Comparison of ENCODE assay signal across 8 cellular contexts in the genomic region with DNA sequence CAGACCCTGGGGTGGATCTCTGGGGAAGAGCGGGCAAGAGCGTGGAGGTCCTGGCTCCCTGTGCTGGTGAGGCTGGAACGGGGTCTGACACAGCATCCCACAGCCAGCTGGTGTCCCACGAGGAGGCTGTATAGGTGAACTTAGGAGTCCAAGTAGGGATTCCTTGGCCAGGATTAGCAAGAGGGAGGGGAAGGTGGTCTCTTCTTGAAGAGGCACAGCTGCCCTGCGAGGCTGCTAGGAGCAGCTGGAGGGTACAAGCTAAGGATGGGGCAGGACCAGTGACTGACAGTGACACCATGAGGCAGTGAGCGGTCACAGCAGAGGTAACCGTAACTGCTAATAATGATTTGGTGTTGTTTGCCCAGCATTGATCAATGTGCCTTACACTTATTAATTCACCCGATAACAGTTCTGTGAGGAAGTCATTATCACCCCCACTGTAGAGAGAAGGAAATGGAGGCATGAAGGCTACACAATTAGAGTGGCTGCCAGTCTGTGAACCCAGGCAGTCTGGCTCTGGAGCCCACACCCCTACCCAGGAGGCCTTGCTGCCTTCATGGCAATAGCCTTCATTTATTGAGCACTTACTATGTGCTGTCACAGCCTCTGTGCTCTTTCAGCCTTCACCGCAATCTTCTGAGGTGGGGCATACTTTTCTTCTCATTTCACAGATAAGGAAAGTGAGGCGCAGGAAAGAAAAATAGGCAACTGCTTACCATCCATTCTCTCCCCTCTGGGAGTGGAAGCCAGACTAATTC. TPM values are rescaled to one million over a fixed set of nuclear protein-coding genes. Genes with fewer than 3 reads are reported as not detected.
DNase-seq lines count a peak whose midpoint lies in the region; ATAC-seq and TF ChIP-seq lines count a peak whose summit lies in the region.

No MANE protein-coding gene starts in this region.

- peak; percentile 47 for TF ChIP-seq CTCF in CD8-positive, alpha-beta T cell (IDR thresholded peaks at IDR 0.05)
- peak; percentile 85; the same call in 1 of the 2 replicates for TF ChIP-seq CTCF in Panc1 (IDR thresholded peaks at IDR 0.05)
- TF ChIP-seq CTCF in astrocyte of the cerebellum (IDR thresholded peaks at IDR 0.05; ENCODE audit: low read depth, low read length, missing control alignments), result peak; percentile 56

- H3K9me3 Mint-ChIP-seq in CD8-positive, alpha-beta T cell, result no peaks in the 10 kb centered on the region

- peak; percentile 79 for ATAC-seq in CD8-positive, alpha-beta T cell
- ATAC-seq in HG03520 (IDR thresholded peaks at IDR 0.05; ENCODE audit: unreplicated experiment) (peak; percentile 64), Panc1 (peak; percentile 68), HG02970 (IDR thresholded peaks at IDR 0.05; ENCODE audit: low FRiP score, unreplicated experiment) (no peak)

- no peaks in the 10 kb centered on the region for H3K4me1 Mint-ChIP-seq in CD8-positive, alpha-beta T cell (ENCODE audit: low read depth)

- H3K4me3 Mint-ChIP-seq in CD8-positive, alpha-beta T cell, result no peak overlapping the region

- intact Hi-C loops in CD8-positive, alpha-beta T cell (cut with DNase I, micrococcal nuclease), result loop anchor here (1.0 kb wide), 1 partner anchor 102 kb away; no protein-coding TSS in a partner anchor
- intact Hi-C loops in Panc1 (cut with micrococcal nuclease; ENCODE audit: unreplicated experiment), result loop anchor here (2.0 kb wide), 1 partner anchor 101 kb away; no protein-coding TSS in a partner anchor

- H3K27me3 Mint-ChIP-seq in CD8-positive, alpha-beta T cell (ENCODE audit: low read depth), result peaks cover 26% of the 10 kb centered on the region

- POLR2A ChIA-PET in CD8-positive, alpha-beta T cell (lab: Charles Lee), result interaction anchor here (1.9 kb wide), 1 partner anchor 10 kb away, joined by 4 read pairs; no protein-coding TSS in a partner anchor
- POLR2A ChIA-PET in Panc1 (lab: Charles Lee), result interaction anchor here (0.6 kb wide), 1 partner anchor 45 kb away, joined by 4 read pairs; no protein-coding TSS in a partner anchor

- peak in 3 of 7 experiments; percentile 26 to 45 (median 35) for DNase-seq in CD8-positive, alpha-beta T cell
- DNase-seq in GM19240 (ENCODE audit: insufficient read length, low spot score), result peak; percentile 51
- DNase-seq in Panc1 (ENCODE audit: low read depth, low spot score), result no peak
- DNase-seq in astrocyte of the cerebellum (ENCODE audit: low read depth), result no peak
- peak; percentile 77 for DNase-seq in iPS-NIHi11 (ENCODE audit: low spot score)
- DNase-seq in stimulated activated CD8-positive, alpha-beta memory T cell treated with anti-CD3 and anti-CD28 coated beads, Interleukin-4, amount 100 ng/mL, for 48 hours, result peak; percentile 57

- CTCF ChIA-PET in CD8-positive, alpha-beta T cell (lab: Charles Lee), result interaction anchor here (0.7 to 1.6 kb wide), 5 partner anchors 17 to 102 kb away, joined by 3 to 8 read pairs (median 4); no protein-coding TSS in a partner anchor
- CTCF ChIA-PET in Panc1 (lab: Charles Lee), result interaction anchor here (0.7 to 1.7 kb wide), 5 partner anchors 8 to 1612 kb away, joined by 3 to 10 read pairs (median 3); no protein-coding TSS in a partner anchor

- H3K9me3 ChIP-seq in CD8-positive, alpha-beta T cell (ENCODE audit: low read length), result no peaks in the 10 kb centered on the region
- H3K9me3 ChIP-seq in Panc1 (ENCODE audit: control insufficient read depth, insufficient read depth, low read depth, low read length), result no peaks in the 10 kb centered on the region

- H3K36me3 Mint-ChIP-seq in CD8-positive, alpha-beta T cell, result no peaks in the 10 kb centered on the region

- in situ Hi-C loops in Panc1 (cut with HindIII; ENCODE audit: low pct_unique_long_range_greater_than_20kb, low sequenced_read_pairs), result no loop called here
- in situ Hi-C loops in astrocyte of the cerebellum (cut with HindIII; ENCODE audit: low sequenced_read_pairs), result no loop called here

- no peak overlapping the region for H3K27ac Mint-ChIP-seq in CD8-positive, alpha-beta T cell

- no peaks in the 10 kb centered on the region for H3K36me3 ChIP-seq in CD8-positive, alpha-beta T cell (ENCODE audit: insufficient read depth, low read length)
- no peaks in the 10 kb centered on the region for H3K36me3 ChIP-seq in Panc1 (ENCODE audit: control insufficient read depth, insufficient read depth, low read length)

- no peak overlapping the region for H3K27ac ChIP-seq in CD8-positive, alpha-beta T cell (ENCODE audit: low read depth, low read length)
- H3K27ac ChIP-seq in Panc1 (ENCODE audit: low read length), result peak overlapping the region; percentile 52

- no TSS peak for BruUV-seq in Panc1 (replicated peaks; lab: Mats Ljungman, UMichigan)

- peaks cover 4% of the 10 kb centered on the region for H3K27me3 ChIP-seq in CD8-positive, alpha-beta T cell (ENCODE audit: insufficient read depth, low read length)
- H3K27me3 ChIP-seq in Panc1 (ENCODE audit: control insufficient read depth, insufficient read depth, low read length), result no peaks in the 10 kb centered on the region

- H3K4me3 ChIP-seq in CD8-positive, alpha-beta T cell (ENCODE audit: low read depth, low read length), result no peak overlapping the region
- H3K4me3 ChIP-seq in Panc1 (ENCODE audit: low read depth in 2 of 2, low read length in 2 of 2) (no peak overlapping the region), astrocyte of the cerebellum (ENCODE audit: low read depth, low read length) (no peak overlapping the region)

- no peaks in the 10 kb centered on the region for H3K4me1 ChIP-seq in CD8-positive, alpha-beta T cell (ENCODE audit: insufficient read depth, low read length)
- H3K4me1 ChIP-seq in Panc1 (ENCODE audit: control insufficient read depth, insufficient read depth, low read length), result peaks cover 35% of the 10 kb centered on the region

RNA-seq across cellular contexts. Expression of gene TMEM44, which starts 59.4 kb away (rescaled TPM):
- 1 to 10 TPM; 1.0 to 2.4 TPM for total RNA-seq in CD8-positive, alpha-beta T cell
- 70.1 TPM for total RNA-seq in Panc1 (2021; ENCODE audit: unreplicated experiment)
- 69.9 TPM for polyA plus RNA-seq in Panc1 (2012; ENCODE audit: insufficient read length)

Comparison
In these comparisons a context has a peak if more than half of its experiments do, and no peak if none do; other contexts are left out.
1. DNase-seq: peak in GM19240 (single experiment), iPS-NIHi11 (single experiment) and stimulated activated CD8-positive, alpha-beta memory T cell treated with anti-CD3 and anti-CD28 coated beads, Interleukin-4, amount 100 ng/mL, for 48 hours (single experiment); none in Panc1 (single experiment) and astrocyte of the cerebellum (single experiment).
2. RNA of gene TMEM44, which starts 59.4 kb away (total RNA-seq): 70.1 TPM in Panc1 (single experiment); 1.0 to 2.4 TPM in CD8-positive, alpha-beta T cell; every median in the first group is over 10 times any median in the second.
3. Peak in every context shown above with its lines, with median percentiles within 50 percentile points of each other: CTCF ChIP-seq.